In the genomic region with DNA sequence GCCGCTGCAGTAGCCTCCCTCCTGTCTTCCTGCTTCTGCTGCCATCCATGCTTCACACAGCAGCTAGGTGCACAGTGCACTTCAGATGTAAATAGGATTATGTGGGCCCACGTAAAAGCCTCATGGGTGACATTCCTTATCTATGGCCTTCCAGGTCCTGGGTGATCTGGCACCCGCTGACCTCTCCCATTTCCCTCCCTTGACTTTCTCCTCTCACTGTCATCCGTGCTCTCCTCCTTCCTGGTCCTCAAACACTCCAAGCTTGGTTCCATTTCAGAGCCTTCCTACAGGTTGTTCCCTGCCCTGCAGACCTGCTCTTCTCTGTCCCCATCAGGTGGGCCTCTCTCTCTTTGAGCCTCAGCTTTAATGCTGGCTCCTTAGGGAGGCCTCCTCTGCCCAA, we compare ENCODE assay signal across 1 cellular context.
TF ChIP-seq lines count a peak whose summit lies in the region.

No MANE protein-coding gene starts in this region.

TF ChIP-seq in K562, 482 proteins besides CTCF, POLR2A, EP300 and RAD21 (continued from another document):
- TF ChIP-seq, protein P1, sequence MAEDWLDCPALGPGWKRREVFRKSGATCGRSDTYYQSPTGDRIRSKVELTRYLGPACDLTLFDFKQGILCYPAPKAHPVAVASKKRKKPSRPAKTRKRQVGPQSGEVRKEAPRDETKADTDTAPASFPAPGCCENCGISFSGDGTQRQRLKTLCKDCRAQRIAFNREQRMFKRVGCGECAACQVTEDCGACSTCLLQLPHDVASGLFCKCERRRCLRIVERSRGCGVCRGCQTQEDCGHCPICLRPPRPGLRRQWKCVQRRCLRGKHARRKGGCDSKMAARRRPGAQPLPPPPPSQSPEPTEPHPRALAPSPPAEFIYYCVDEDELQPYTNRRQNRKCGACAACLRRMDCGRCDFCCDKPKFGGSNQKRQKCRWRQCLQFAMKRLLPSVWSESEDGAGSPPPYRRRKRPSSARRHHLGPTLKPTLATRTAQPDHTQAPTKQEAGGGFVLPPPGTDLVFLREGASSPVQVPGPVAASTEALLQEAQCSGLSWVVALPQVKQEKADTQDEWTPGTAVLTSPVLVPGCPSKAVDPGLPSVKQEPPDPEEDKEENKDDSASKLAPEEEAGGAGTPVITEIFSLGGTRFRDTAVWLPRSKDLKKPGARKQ (CRISPR knock-in tag; IDR thresholded peaks at IDR 0.05): no peak
- TF ChIP-seq LCOR (CRISPR knock-in tag; IDR thresholded peaks at IDR 0.05) (no peak), HOXB6 (CRISPR knock-in tag; IDR thresholded peaks at IDR 0.05; ENCODE audit: borderline replicate concordance) (no peak), ZNF253 (CRISPR knock-in tag; conservative IDR thresholded peaks at IDR 0.05) (no peak), MYC (IDR thresholded peaks at IDR 0.05; ENCODE audit: low read depth, low read length) (no peak), MYC (CRISPR knock-in tag; IDR thresholded peaks at IDR 0.05; ENCODE audit: borderline replicate concordance, low read depth) (no peak), SMAD4 (CRISPR knock-in tag; conservative IDR thresholded peaks at IDR 0.05) (no peak), KLF13 (tag; IDR thresholded peaks at IDR 0.05; ENCODE audit: borderline replicate concordance, low read depth) (no peak), C11orf30 (IDR thresholded peaks at IDR 0.05; ENCODE audit: low read depth) (no peak), U2AF2 (optimal IDR thresholded peaks at IDR 0.05; ENCODE audit: low read depth, low read length) (no peak), COPS2 (conservative IDR thresholded peaks at IDR 0.05) (no peak), ZNF165 (CRISPR knock-in tag; IDR thresholded peaks at IDR 0.05; ENCODE audit: borderline replicate concordance) (no peak), TCF7 (IDR thresholded peaks at IDR 0.05; ENCODE audit: borderline replicate concordance) (no peak), CHD2 (IDR thresholded peaks at IDR 0.05; ENCODE audit: low read depth, low read length) (no peak), RFX7 (CRISPR knock-in tag; IDR thresholded peaks at IDR 0.05) (no peak)
- TF ChIP-seq, protein P2, sequence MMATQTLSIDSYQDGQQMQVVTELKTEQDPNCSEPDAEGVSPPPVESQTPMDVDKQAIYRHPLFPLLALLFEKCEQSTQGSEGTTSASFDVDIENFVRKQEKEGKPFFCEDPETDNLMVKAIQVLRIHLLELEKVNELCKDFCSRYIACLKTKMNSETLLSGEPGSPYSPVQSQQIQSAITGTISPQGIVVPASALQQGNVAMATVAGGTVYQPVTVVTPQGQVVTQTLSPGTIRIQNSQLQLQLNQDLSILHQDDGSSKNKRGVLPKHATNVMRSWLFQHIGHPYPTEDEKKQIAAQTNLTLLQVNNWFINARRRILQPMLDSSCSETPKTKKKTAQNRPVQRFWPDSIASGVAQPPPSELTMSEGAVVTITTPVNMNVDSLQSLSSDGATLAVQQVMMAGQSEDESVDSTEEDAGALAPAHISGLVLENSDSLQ (IDR thresholded peaks at IDR 0.05): no peak
- TF ChIP-seq, protein P3, sequence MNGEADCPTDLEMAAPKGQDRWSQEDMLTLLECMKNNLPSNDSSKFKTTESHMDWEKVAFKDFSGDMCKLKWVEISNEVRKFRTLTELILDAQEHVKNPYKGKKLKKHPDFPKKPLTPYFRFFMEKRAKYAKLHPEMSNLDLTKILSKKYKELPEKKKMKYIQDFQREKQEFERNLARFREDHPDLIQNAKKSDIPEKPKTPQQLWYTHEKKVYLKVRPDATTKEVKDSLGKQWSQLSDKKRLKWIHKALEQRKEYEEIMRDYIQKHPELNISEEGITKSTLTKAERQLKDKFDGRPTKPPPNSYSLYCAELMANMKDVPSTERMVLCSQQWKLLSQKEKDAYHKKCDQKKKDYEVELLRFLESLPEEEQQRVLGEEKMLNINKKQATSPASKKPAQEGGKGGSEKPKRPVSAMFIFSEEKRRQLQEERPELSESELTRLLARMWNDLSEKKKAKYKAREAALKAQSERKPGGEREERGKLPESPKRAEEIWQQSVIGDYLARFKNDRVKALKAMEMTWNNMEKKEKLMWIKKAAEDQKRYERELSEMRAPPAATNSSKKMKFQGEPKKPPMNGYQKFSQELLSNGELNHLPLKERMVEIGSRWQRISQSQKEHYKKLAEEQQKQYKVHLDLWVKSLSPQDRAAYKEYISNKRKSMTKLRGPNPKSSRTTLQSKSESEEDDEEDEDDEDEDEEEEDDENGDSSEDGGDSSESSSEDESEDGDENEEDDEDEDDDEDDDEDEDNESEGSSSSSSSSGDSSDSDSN (IDR thresholded peaks at IDR 0.05; ENCODE audit: borderline replicate concordance in 1 of 2, low read depth in 2 of 2, low read length in 2 of 2): 0 out of 4 replicates have a peak, but pooled peaks of 1 of the 2 experiments have one; percentile 9
- TF ChIP-seq, protein P4, sequence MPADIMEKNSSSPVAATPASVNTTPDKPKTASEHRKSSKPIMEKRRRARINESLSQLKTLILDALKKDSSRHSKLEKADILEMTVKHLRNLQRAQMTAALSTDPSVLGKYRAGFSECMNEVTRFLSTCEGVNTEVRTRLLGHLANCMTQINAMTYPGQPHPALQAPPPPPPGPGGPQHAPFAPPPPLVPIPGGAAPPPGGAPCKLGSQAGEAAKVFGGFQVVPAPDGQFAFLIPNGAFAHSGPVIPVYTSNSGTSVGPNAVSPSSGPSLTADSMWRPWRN (IDR thresholded peaks at IDR 0.05; ENCODE audit: low read depth): no peak
- TF ChIP-seq, protein P5, sequence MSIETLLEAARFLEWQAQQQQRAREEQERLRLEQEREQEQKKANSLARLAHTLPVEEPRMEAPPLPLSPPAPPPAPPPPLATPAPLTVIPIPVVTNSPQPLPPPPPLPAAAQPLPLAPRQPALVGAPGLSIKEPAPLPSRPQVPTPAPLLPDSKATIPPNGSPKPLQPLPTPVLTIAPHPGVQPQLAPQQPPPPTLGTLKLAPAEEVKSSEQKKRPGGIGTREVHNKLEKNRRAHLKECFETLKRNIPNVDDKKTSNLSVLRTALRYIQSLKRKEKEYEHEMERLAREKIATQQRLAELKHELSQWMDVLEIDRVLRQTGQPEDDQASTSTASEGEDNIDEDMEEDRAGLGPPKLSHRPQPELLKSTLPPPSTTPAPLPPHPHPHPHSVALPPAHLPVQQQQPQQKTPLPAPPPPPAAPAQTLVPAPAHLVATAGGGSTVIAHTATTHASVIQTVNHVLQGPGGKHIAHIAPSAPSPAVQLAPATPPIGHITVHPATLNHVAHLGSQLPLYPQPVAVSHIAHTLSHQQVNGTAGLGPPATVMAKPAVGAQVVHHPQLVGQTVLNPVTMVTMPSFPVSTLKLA (conservative IDR thresholded peaks at IDR 0.05): no peak
